In genomic region chr5:160075073-160075472, GRCh38 we compare ENCODE assay signal across 1 cellular context.
TF ChIP-seq lines count a peak whose summit lies in the region.

No MANE protein-coding gene starts in this region.

TF ChIP-seq in HepG2, 621 proteins besides CTCF, POLR2A, EP300 and RAD21 (continued from another document):
- TF ChIP-seq ZBTB25 (CRISPR knock-in tag; IDR thresholded peaks at IDR 0.05): no peak
- TF ChIP-seq, protein P1, sequence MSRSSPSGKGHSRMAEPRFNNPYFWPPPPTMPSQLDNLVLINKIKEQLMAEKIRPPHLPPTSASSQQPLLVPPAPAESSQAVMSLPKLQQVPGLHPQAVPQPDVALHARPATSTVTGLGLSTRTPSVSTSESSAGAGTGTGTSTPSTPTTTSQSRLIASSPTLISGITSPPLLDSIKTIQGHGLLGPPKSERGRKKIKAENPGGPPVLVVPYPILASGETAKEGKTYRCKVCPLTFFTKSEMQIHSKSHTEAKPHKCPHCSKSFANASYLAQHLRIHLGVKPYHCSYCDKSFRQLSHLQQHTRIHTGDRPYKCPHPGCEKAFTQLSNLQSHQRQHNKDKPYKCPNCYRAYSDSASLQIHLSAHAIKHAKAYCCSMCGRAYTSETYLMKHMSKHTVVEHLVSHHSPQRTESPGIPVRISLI (CRISPR knock-in tag; IDR thresholded peaks at IDR 0.05; ENCODE audit: borderline replicate concordance): no peak
- TF ChIP-seq ZNF597 (CRISPR knock-in tag; IDR thresholded peaks at IDR 0.05): no peak
- TF ChIP-seq KLF11 (CRISPR knock-in tag; IDR thresholded peaks at IDR 0.05): no peak
